8 cellular contexts compared by ENCODE assay signal in the genomic region with DNA sequence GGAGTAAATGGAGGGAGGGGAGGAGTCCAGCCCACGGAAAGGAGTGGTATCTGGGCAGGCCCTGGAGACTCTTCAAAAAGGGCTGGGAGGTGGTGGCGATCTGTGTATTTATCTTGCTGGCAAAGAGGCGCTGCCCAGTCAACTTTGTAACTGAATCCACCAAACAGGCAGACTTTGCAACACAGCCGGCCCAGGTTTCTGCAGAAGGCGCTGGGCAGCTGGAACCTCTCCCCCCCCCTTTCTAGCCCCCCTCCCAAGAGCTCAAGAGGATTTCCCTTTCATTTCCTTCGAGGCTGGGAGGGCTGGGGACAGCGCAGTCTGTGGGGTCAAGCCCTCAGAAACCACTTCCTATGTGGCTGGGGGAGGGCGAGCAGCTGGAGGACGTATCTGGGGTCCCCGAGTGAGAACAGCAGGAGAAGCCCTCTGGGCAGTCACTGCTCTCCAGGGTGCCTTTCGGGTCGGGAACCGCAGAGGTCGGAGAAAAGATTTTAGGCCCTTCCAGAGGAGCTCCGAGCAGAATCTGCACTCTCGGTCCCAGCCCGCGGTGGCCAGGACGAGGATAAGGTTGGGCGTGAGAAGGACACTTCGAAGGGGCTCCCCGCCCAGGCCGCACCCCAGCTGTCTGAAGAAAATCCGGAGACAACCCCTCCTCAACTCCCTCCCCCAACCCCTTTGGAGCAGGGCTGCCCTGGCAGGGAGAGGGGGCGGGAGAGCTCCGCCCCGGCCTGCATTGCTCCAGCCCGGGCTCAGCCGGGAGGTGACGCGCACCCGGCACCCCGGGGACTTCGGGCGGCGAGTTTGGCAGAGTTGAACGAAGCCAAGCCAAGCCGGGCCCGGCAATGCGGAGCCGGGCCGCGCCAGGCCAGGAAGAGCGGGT. TPM values are rescaled to one million over a fixed set of nuclear protein-coding genes. Genes with fewer than 3 reads are reported as not detected.
DNase-seq lines count a peak whose midpoint lies in the region; ATAC-seq, FAIRE-seq and TF ChIP-seq lines count a peak whose summit lies in the region.

No MANE protein-coding gene starts in this region.

- CTCF ChIA-PET in CD8-positive, alpha-beta memory T cell (lab: Charles Lee) = interaction anchor here (0.9 to 1.8 kb wide), 6 partner anchors 10 to 96 kb away, joined by 3 to 9 read pairs (median 4); no protein-coding TSS in a partner anchor
- CTCF ChIA-PET in GM12878 (lab: Yijun Ruan, JAX) = interaction anchor here (0.6 to 1.6 kb wide), 4 partner anchors 24 to 617 kb away, joined by 3 to 5 read pairs (median 4); no protein-coding TSS in a partner anchor

- TF ChIP-seq RAD21 in GM12878 (IDR thresholded peaks at IDR 0.05; ENCODE audit: insufficient read depth, low read depth, low read length) = no peak

- no peak for TF ChIP-seq EP300 in GM12878 (IDR thresholded peaks at IDR 0.05; ENCODE audit: borderline replicate concordance in 1 of 2, control insufficient read depth in 1 of 2, low read depth in 2 of 2, low read length in 2 of 2)

- H3K4me3 ChIP-seq in CD8-positive, alpha-beta memory T cell (ENCODE audit: low read length) = peak overlapping the region; percentile 67
- H3K4me3 ChIP-seq in HUES48 (ENCODE audit: low read depth, low read length) (peak overlapping the region; percentile 76), GM12878 (peak overlapping the region; percentile 62), iPS-18a (ENCODE audit: low read length) (peak overlapping the region; percentile 73), skeletal muscle satellite cell (ENCODE audit: low read length) (peak overlapping the region; percentile 82)

- H3K4me2 ChIP-seq in GM12878 (ENCODE audit: control insufficient read depth, insufficient read depth) (peak overlapping the region; percentile 96), skeletal muscle satellite cell (ENCODE audit: low read length) (peak overlapping the region; percentile 82)

- intact Hi-C loops in GM12878 (cut with micrococcal nuclease; ENCODE audit: unreplicated experiment) = no loop called here

- H3K27me3 Mint-ChIP-seq in CD8-positive, alpha-beta memory T cell = peaks cover 0 to 4% of the 10 kb centered on the region in 2 donors
- H3K27me3 Mint-ChIP-seq in T-helper 1 cell treated with Interleukin-12 subunit alpha and Interleukin-12 subunit beta and Interleukin-4 antibody, amounts not matched to agents 30 μg/mL and 1 μg/mL, for 36 hours (ENCODE audit: low read depth) = peaks cover 56% of the 10 kb centered on the region

- no peaks in the 10 kb centered on the region for H3K36me3 ChIP-seq in CD8-positive, alpha-beta memory T cell (ENCODE audit: insufficient read depth, low read length)
- no peaks in the 10 kb centered on the region for H3K36me3 ChIP-seq in HUES48 (ENCODE audit: control insufficient read depth, insufficient read depth, low read length)
- no peaks in the 10 kb centered on the region for H3K36me3 ChIP-seq in GM12878 (ENCODE audit: control insufficient read depth in 2 of 2, insufficient read depth in 2 of 2, low read length in 1 of 2)
- no peaks in the 10 kb centered on the region for H3K36me3 ChIP-seq in iPS-18a (ENCODE audit: control insufficient read depth, low read depth, low read length)
- no peaks in the 10 kb centered on the region for H3K36me3 ChIP-seq in skeletal muscle satellite cell (ENCODE audit: insufficient read depth, low read length)

- peak overlapping the region; percentile 11 to 93 (median 89) for H3K27ac Mint-ChIP-seq in CD8-positive, alpha-beta memory T cell
- peak overlapping the region; percentile 59 for H3K27ac Mint-ChIP-seq in T-helper 1 cell treated with Interleukin-12 subunit alpha and Interleukin-12 subunit beta and Interleukin-4 antibody, amounts not matched to agents 30 μg/mL and 1 μg/mL, for 36 hours

- H2AFZ ChIP-seq in GM12878 (ENCODE audit: control insufficient read depth, low read depth, low read length) = peak overlapping the region; percentile 44

- H3K27ac ChIP-seq in CD8-positive, alpha-beta memory T cell (ENCODE audit: low read depth, low read length) = peak overlapping the region; percentile 26
- no peak overlapping the region for H3K27ac ChIP-seq in HUES48 (ENCODE audit: low read depth, low read length)
- H3K27ac ChIP-seq in GM12878 (ENCODE audit: control insufficient read depth, insufficient read depth) = no peak overlapping the region
- H3K27ac ChIP-seq in iPS-18a (ENCODE audit: low read length) = no peak overlapping the region

- SMC1A ChIA-PET in GM12878 (lab: Charles Lee; ENCODE audit: uncharacterized antibody, unreplicated experiment) = interaction anchor here (0.7 to 1.3 kb wide), 3 partner anchors 24 to 96 kb away, joined by 3 read pairs; no protein-coding TSS in a partner anchor

- peak overlapping the region; percentile 87 to 97 (median 93) for H3K4me3 Mint-ChIP-seq in CD8-positive, alpha-beta memory T cell
- H3K4me3 Mint-ChIP-seq in T-helper 1 cell treated with Interleukin-12 subunit alpha and Interleukin-12 subunit beta and Interleukin-4 antibody, amounts not matched to agents 30 μg/mL and 1 μg/mL, for 36 hours = peak overlapping the region; percentile 83

- WGBS in GM12878 (ENCODE audit: insufficient coverage, insufficient replicate concordance, low lambda C conversion rate, missing lambda C conversion rate) = 5% methylated on average over 38 of the region's 44 CpGs

- TF ChIP-seq CTCF in GM12878 (IDR thresholded peaks at IDR 0.05 in 2 of 3, conservative IDR thresholded peaks at IDR 0.05 in 1 of 3; ENCODE audit: control insufficient read depth in 2 of 3, extremely low read depth in 1 of 3, insufficient read depth in 1 of 3, low read depth in 3 of 3, low read length in 3 of 3) = no peak

- no peaks in the 10 kb centered on the region for H3K9me3 Mint-ChIP-seq in CD8-positive, alpha-beta memory T cell
- no peaks in the 10 kb centered on the region for H3K9me3 Mint-ChIP-seq in T-helper 1 cell treated with Interleukin-12 subunit alpha and Interleukin-12 subunit beta and Interleukin-4 antibody, amounts not matched to agents 30 μg/mL and 1 μg/mL, for 36 hours

- BruUV-seq in GM12878 (replicated peaks; lab: Mats Ljungman, UMichigan) = no TSS peak

- peak; percentile 36 to 73 (median 44) for DNase-seq in CD8-positive, alpha-beta memory T cell
- DNase-seq in GM12878 (ENCODE audit: low read depth, low spot score) (no peak), NCI-H1436 (lab: John Stamatoyannopoulos, UW) (no peak)

- H3K9ac ChIP-seq in HUES48 (ENCODE audit: low read depth, low read length) (no peak overlapping the region), GM12878 (ENCODE audit: control insufficient read depth, insufficient read depth, low read length) (peak overlapping the region; percentile 38; the same call in 1 of the 2 replicates), iPS-18a (ENCODE audit: low read length) (no peak overlapping the region), skeletal muscle satellite cell (ENCODE audit: low read depth, low read length) (peak overlapping the region; percentile 85)

- ATAC-seq in GM21360 (IDR thresholded peaks at IDR 0.05; ENCODE audit: unreplicated experiment) (peak; percentile 24), GM12878 (peak; percentile 52)

- H3K4me1 Mint-ChIP-seq in CD8-positive, alpha-beta memory T cell = peaks cover 23 to 28% (median 24%) of the 10 kb centered on the region in 3 donors
- peaks cover 16% of the 10 kb centered on the region for H3K4me1 Mint-ChIP-seq in T-helper 1 cell treated with Interleukin-12 subunit alpha and Interleukin-12 subunit beta and Interleukin-4 antibody, amounts not matched to agents 30 μg/mL and 1 μg/mL, for 36 hours (ENCODE audit: low read depth)

- no peaks in the 10 kb centered on the region for H4K20me1 ChIP-seq in GM12878 (ENCODE audit: control insufficient read depth, insufficient read depth)

- POLR2A ChIA-PET in CD8-positive, alpha-beta memory T cell (lab: Charles Lee) = interaction anchor here (0.8 kb wide), 1 partner anchor 98 kb away, joined by 3 read pairs; the partner anchor contains the start of gene PPIF
- POLR2A ChIA-PET in GM12878 (lab: Charles Lee) = interaction anchor here (0.6 kb wide), 1 partner anchor 239 kb away, joined by 6 read pairs; no protein-coding TSS in a partner anchor

- H3K9me3 ChIP-seq in CD8-positive, alpha-beta memory T cell (ENCODE audit: low read length) = no peaks in the 10 kb centered on the region
- H3K9me3 ChIP-seq in HUES48 (ENCODE audit: control insufficient read depth, insufficient read depth, low read length) (no peaks in the 10 kb centered on the region), GM12878 (replicated peaks; ENCODE audit: control insufficient read depth, insufficient read depth, low read length) (no peaks in the 10 kb centered on the region), iPS-18a (ENCODE audit: control insufficient read depth, low read depth, low read length) (no peaks in the 10 kb centered on the region), skeletal muscle satellite cell (replicated peaks; ENCODE audit: low read length) (no peaks in the 10 kb centered on the region)

- RAD21 ChIA-PET in GM12878 (lab: Charles Lee; ENCODE audit: unreplicated experiment) = interaction anchor here (1.7 kb wide), 1 partner anchor 44 kb away, joined by 4 read pairs; no protein-coding TSS in a partner anchor

- no peaks in the 10 kb centered on the region for H3K27me3 ChIP-seq in CD8-positive, alpha-beta memory T cell (ENCODE audit: insufficient read depth, low read length, poor library complexity, severe bottlenecking)
- H3K27me3 ChIP-seq in HUES48 (ENCODE audit: control insufficient read depth, insufficient read depth, low read length) (peaks cover 38% of the 10 kb centered on the region), GM12878 (replicated peaks in 1 of 2; ENCODE audit: control insufficient read depth in 2 of 2, insufficient read depth in 2 of 2, low read length in 1 of 2) (peaks cover 2 to 3% of the 10 kb centered on the region in 2 experiments; a peak in 2 of 4 replicates), iPS-18a (ENCODE audit: control insufficient read depth, insufficient read depth, low read length) (peaks cover 43% of the 10 kb centered on the region), skeletal muscle satellite cell (ENCODE audit: control insufficient read depth, insufficient read depth, low read length) (no peaks in the 10 kb centered on the region)

- in situ Hi-C loops in GM12878 (cut with MboI) = no loop called here

- peaks cover 0 to 3% (median 0%) of the 10 kb centered on the region in 3 donors for H3K36me3 Mint-ChIP-seq in CD8-positive, alpha-beta memory T cell
- H3K36me3 Mint-ChIP-seq in T-helper 1 cell treated with Interleukin-12 subunit alpha and Interleukin-12 subunit beta and Interleukin-4 antibody, amounts not matched to agents 30 μg/mL and 1 μg/mL, for 36 hours (ENCODE audit: low read depth) = no peaks in the 10 kb centered on the region

- H3K79me2 ChIP-seq in GM12878 (ENCODE audit: control insufficient read depth, insufficient read depth, low read length) = no peaks in the 10 kb centered on the region

- H3K4me1 ChIP-seq in CD8-positive, alpha-beta memory T cell (ENCODE audit: insufficient read depth, low read length) = peaks cover 20% of the 10 kb centered on the region
- H3K4me1 ChIP-seq in HUES48 (ENCODE audit: control insufficient read depth, insufficient read depth, low read length) (peaks cover 13% of the 10 kb centered on the region), GM12878 (ENCODE audit: control insufficient read depth, insufficient read depth, low read length) (peaks cover 18% of the 10 kb centered on the region), iPS-18a (ENCODE audit: control insufficient read depth, low read depth, low read length) (peaks cover 12% of the 10 kb centered on the region), skeletal muscle satellite cell (ENCODE audit: control insufficient read depth, insufficient read depth, low read length) (peaks cover 55% of the 10 kb centered on the region)

- TF ChIP-seq POLR2A in GM12878 (IDR thresholded peaks at IDR 0.05; ENCODE audit: low read depth, low read length) = no peak

- FAIRE-seq in GM12878 (lab: Jason Lieb, UNC) = peak; percentile 27

RNA-seq across cellular contexts. Expression of gene ZCCHC24, which starts 0.9 kb away (rescaled TPM):
- total RNA-seq in CD8-positive, alpha-beta memory T cell = under 1 TPM; 0.83 to 1.00 TPM
- 1.4 TPM for polyA plus RNA-seq in CD8-positive, alpha-beta memory T cell
- total RNA-seq in GM12878 (2013; cell fraction: nucleolus; rRNA removed) = 0.51 and 0.54 TPM in 2 replicates
- total RNA-seq in GM12878 (2014; rRNA removed) = not detected in 2 replicates
- 0.04 and 0.05 TPM in 2 replicates for total RNA-seq in GM12878 (2014; rRNA removed; fragmentation: Illumina TruSeq; extraction: Trizol)
- total RNA-seq in GM12878 (2021) = 0.24 and 0.62 TPM in 2 replicates
- 0.09 TPM for polyA plus RNA-seq in GM12878 (2011; ENCODE audit: low read depth)
- 0.16 and 0.34 TPM in 2 replicates for polyA plus RNA-seq in GM12878 (2011; rRNA removed)
- polyA plus RNA-seq in GM12878 (2011; cell fraction: cytosol; rRNA removed) = 0.38 and 0.45 TPM in 2 replicates
- polyA plus RNA-seq in GM12878 (2011; cell fraction: nucleus; rRNA removed) = 0.37 and 0.39 TPM in 2 replicates
- polyA plus RNA-seq in GM12878 (2012) = 0.11 and 0.16 TPM in 2 replicates
- polyA plus RNA-seq in GM12878 (2014; fragmentation: Illumina TruSeq; extraction: Trizol) = 0.03 and 0.04 TPM in 2 replicates
- polyA plus RNA-seq in GM12878 (2014; fragmentation: Nextera tagmentation; extraction: Ambion mirVana) = under 1 TPM in 1 of 2 experiments, not detected in 1; 0.02 TPM
- polyA plus RNA-seq in GM12878 (2014; rRNA removed) = 0.04 TPM in 2 replicates
- polyA plus RNA-seq in GM12878 (2016; fragmentation: Nextera tagmentation; extraction: Ambion mirVana) = not detected
- 0.22 and 0.57 TPM in 2 replicates for polyA minus RNA-seq in GM12878 (2011; rRNA and poly(A)+ RNA removed)
- 0.27 and 0.31 TPM in 2 replicates for polyA minus RNA-seq in GM12878 (2011; cell fraction: cytosol; rRNA and poly(A)+ RNA removed)
- polyA minus RNA-seq in GM12878 (2011; cell fraction: nucleus; rRNA and poly(A)+ RNA removed) = 0.24 and 0.29 TPM in 2 replicates
- total RNA-seq in skeletal muscle satellite cell (2012; rRNA removed) = 16.5 and 26.2 TPM in 2 replicates

Comparison
In these comparisons a context has a peak if more than half of its experiments do, and no peak if none do; other contexts are left out.
1. DNase-seq: peak in CD8-positive, alpha-beta memory T cell (5 of 5); none in GM12878 (single experiment) and NCI-H1436 (single experiment).
2. H3K9ac ChIP-seq: peak in GM12878 (single experiment) and skeletal muscle satellite cell (single experiment); none in HUES48 (single experiment) and iPS-18a (single experiment).
3. Peak in every context shown above with its lines, with median percentiles within 50 percentile points of each other: H3K4me3 ChIP-seq.